ENCODE assay signal across 21 cellular contexts in the genomic region with DNA sequence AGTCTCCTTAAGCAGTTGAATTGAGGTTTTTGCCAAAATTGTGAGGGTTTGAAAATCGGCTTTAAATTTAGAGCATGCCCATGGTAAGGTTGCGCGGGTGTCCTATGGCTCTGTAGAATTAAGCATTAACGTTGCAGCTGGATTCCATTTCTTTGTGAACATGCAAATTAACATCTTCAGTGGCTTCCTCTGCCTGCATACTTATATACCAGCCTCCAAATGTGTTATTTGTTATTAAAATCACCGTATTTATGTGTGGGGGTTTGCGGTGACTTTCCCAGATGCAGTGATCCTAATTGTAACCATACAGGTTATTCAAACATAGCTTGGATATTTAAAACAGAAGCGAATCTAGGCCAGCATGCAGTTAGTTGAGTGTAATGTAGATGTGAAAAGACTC.
A peak's percentile ranks its signal among the peaks of the same experiment; 100 is the strongest.
DNase-seq lines count a peak whose midpoint lies in the region; ATAC-seq, FAIRE-seq and TF ChIP-seq lines count a peak whose summit lies in the region.
"Had no signal": no experiment of that assay in that cellular context is flagged by ENCODE, and none has a peak within 500 bp of the region (broad histone marks: within the 10 kb centered on the region; RNA-seq: fewer than 3 reads in every experiment).

No MANE protein-coding gene starts in this region.

- BruUV-seq in IMR-90 (replicated peaks; lab: Mats Ljungman, UMichigan): no TSS peak
- BruUV-seq in mammary epithelial cell (replicated peaks; lab: Mats Ljungman, UMichigan): no TSS peak

- no peak for TF ChIP-seq RAD21 in IMR-90 (IDR thresholded peaks at IDR 0.05; ENCODE audit: low read length)

- H3K56ac ChIP-seq in IMR-90 (ENCODE audit: extremely low read depth, insufficient read depth, low read length): no peak overlapping the region

- no peak overlapping the region for H2AK5ac ChIP-seq in IMR-90 (ENCODE audit: low read depth, low read length)

- peak overlapping the region; percentile 97 for H3K27ac Mint-ChIP-seq in WTC11
- H3K27ac Mint-ChIP-seq in nephron: peak overlapping the region; percentile 84 to 91 (median 90)

- H2AK9ac ChIP-seq in IMR-90 (replicated peaks; ENCODE audit: low read depth, low read length, poor library complexity): no peak overlapping the region

- H2BK5ac ChIP-seq in IMR-90 (ENCODE audit: low read depth, low read length, poor library complexity, severe bottlenecking): no peak overlapping the region

- H3K79me1 ChIP-seq in IMR-90 (ENCODE audit: low read depth in 1 of 2, low read length in 2 of 2): peaks cover 53 to 86% of the 10 kb centered on the region in 2 experiments

- H3K4me2 ChIP-seq in IMR-90 (ENCODE audit: low read depth, low read length): no peak overlapping the region
- H3K4me2 ChIP-seq in mammary epithelial cell (ENCODE audit: insufficient read depth, low read depth, low read length): no peak overlapping the region

- H3K14ac ChIP-seq in IMR-90 (replicated peaks; ENCODE audit: low read depth, low read length): no peak overlapping the region

- no peak overlapping the region; the same call in 2 of the 3 replicates for H2BK15ac ChIP-seq in IMR-90 (ENCODE audit: low read depth, low read length)

- H3K79me2 ChIP-seq in mammary epithelial cell (ENCODE audit: insufficient read depth, low read length): peaks cover 31% of the 10 kb centered on the region

- no CpG with 5 or more reads among the region's 7 CpGs for WGBS in IMR-90 (ENCODE audit: extremely low coverage in 2 of 2, insufficient read length in 1 of 2), 2 experiments
- WGBS in mammary epithelial cell (ENCODE audit: low coverage, missing lambda C conversion rate): 78% methylated on average over 7 of the region's 7 CpGs

- no peak for TF ChIP-seq POLR2A in IMR-90 (IDR thresholded peaks at IDR 0.05; ENCODE audit: low read depth, low read length)

- H3K4me1 Mint-ChIP-seq in WTC11 (peaks cover 96% of the 10 kb centered on the region), nephron (peaks cover 89% of the 10 kb centered on the region)

- H3K27me3 ChIP-seq in IMR-90 (ENCODE audit: control insufficient read depth, insufficient read depth, low read length) (no peaks in the 10 kb centered on the region), mammary epithelial cell (ENCODE audit: insufficient read depth, low read length) (no peaks in the 10 kb centered on the region)

- H2BK120ac ChIP-seq in IMR-90 (ENCODE audit: low read depth, low read length): no peak overlapping the region

- H3K36me3 ChIP-seq in IMR-90 (ENCODE audit: control insufficient read depth, insufficient read depth, low read length) (no peaks in the 10 kb centered on the region), mammary epithelial cell (ENCODE audit: insufficient read depth, low read length) (no peaks in the 10 kb centered on the region)

- H3K23ac ChIP-seq in IMR-90 (ENCODE audit: low read depth, low read length): peak overlapping the region; percentile 27; the same call in 1 of the 2 replicates

- H3K9me3 ChIP-seq in IMR-90 (ENCODE audit: control insufficient read depth, insufficient read depth, low read length) (no peaks in the 10 kb centered on the region), mammary epithelial cell (replicated peaks; ENCODE audit: insufficient read depth, low read length) (no peaks in the 10 kb centered on the region)
- H3K9me3 ChIP-seq: SK-N-SH had no signal

- H3K4me3 Mint-ChIP-seq in WTC11 (peak overlapping the region; percentile 50), nephron (no peak overlapping the region)
- H3K4me3 Mint-ChIP-seq: CD14-positive monocyte had no signal

- H3K36me3 Mint-ChIP-seq in WTC11: peaks cover 6% of the 10 kb centered on the region; the same call in 1 of the 2 replicates
- H3K36me3 Mint-ChIP-seq in nephron (ENCODE audit: low read depth): peaks cover 6% of the 10 kb centered on the region
- H3K36me3 Mint-ChIP-seq: CD14-positive monocyte had no signal

- no peak overlapping the region for H4K8ac ChIP-seq in IMR-90 (ENCODE audit: low read depth in 2 of 2, low read length in 2 of 2)

- no peak for DNase-seq in GM18507 (ENCODE audit: extremely low spot score, insufficient read length, low read depth)
- DNase-seq in IMR-90: no peak
- DNase-seq in WTC11 (ENCODE audit: low spot score): no peak
- DNase-seq in T-helper 2 cell: no peak
- DNase-seq in mammary epithelial cell: no peak
- no peak for DNase-seq in T-helper 9 cell
- DNase-seq: COR-L47, GM23248, NCI-H1092, NCI-H1694, NCI-H2107, NCI-H345, NCI-H748 treated with DMSO at 0.1 percent for 48 hours, PC-9, SK-N-SH had no signal

- H3K27me3 Mint-ChIP-seq in WTC11 (ENCODE audit: low read depth) (no peaks in the 10 kb centered on the region), nephron (ENCODE audit: low read depth) (no peaks in the 10 kb centered on the region)

- 0 out of 2 replicates have a peak overlapping the region, but pooled peaks have one; percentile 12 for H2BK20ac ChIP-seq in IMR-90 (ENCODE audit: low read depth, low read length)

- TF ChIP-seq CTCF in IMR-90 (conservative IDR thresholded peaks at IDR 0.05; ENCODE audit: low read depth, low read length): no peak
- TF ChIP-seq CTCF in WTC11 (IDR thresholded peaks at IDR 0.05): no peak
- no peak for TF ChIP-seq CTCF in nephron (IDR thresholded peaks at IDR 0.05; ENCODE audit: unreplicated experiment in 3 of 3)
- TF ChIP-seq CTCF in mammary epithelial cell (conservative IDR thresholded peaks at IDR 0.05 in 1 of 2, IDR thresholded peaks at IDR 0.05 in 1 of 2; ENCODE audit: extremely low read depth in 1 of 2, insufficient read depth in 1 of 2, low read depth in 1 of 2, low read length in 2 of 2): no peak

- peak; percentile 45 for FAIRE-seq in GM18507 (lab: Jason Lieb, UNC)
- FAIRE-seq: A204.1, GM19239 had no signal

- H3K4ac ChIP-seq in IMR-90 (ENCODE audit: low read depth, low read length): no peak overlapping the region

- H2AFZ ChIP-seq in IMR-90 (replicated peaks; ENCODE audit: low read length, poor library complexity) (no peak overlapping the region), mammary epithelial cell (ENCODE audit: low read depth, low read length) (no peak overlapping the region)
- H2AFZ ChIP-seq: GM23248, PC-9 had no signal

- no peak overlapping the region for H4K5ac ChIP-seq in IMR-90 (ENCODE audit: low read depth, low read length)

- ATAC-seq in IMR-90 (ENCODE audit: low read depth) (no peak), WTC11 (peak; percentile 21), HG02623 (IDR thresholded peaks at IDR 0.05; ENCODE audit: unreplicated experiment) (no peak)
- ATAC-seq: Right ventricle myocardium inferior had no signal

- no peak overlapping the region for H4K91ac ChIP-seq in IMR-90 (ENCODE audit: insufficient read depth, low read depth, low read length)

- H3K18ac ChIP-seq in IMR-90 (ENCODE audit: low read depth, low read length): no peak overlapping the region

- CTCF ChIA-PET in IMR-90 (lab: Yijun Ruan, JAX) (no interaction called here), WTC11 (lab: Charles Lee) (interaction anchor here (0.6 to 4.3 kb wide), 13 partner anchors 8 to 181 kb away, joined by 3 to 21 read pairs (median 4); partner anchors contain the start of gene TCF7L1), mammary epithelial cell (lab: Charles Lee; ENCODE audit: low non-redundant PET) (no interaction called here)

- H3K9ac ChIP-seq in IMR-90 (ENCODE audit: low read depth, low read length) (no peak overlapping the region), mammary epithelial cell (ENCODE audit: insufficient read depth, low read length) (no peak overlapping the region)
- H3K9ac ChIP-seq: GM23248, SK-N-SH had no signal

- in situ Hi-C loops in IMR-90 (cut with MboI; ENCODE audit: low sequenced_read_pairs) (no loop called here), mammary epithelial cell (cut with MboI; ENCODE audit: low sequenced_read_pairs in 2 of 2) (no loop called here)

- H3K9me3 Mint-ChIP-seq in WTC11 (no peaks in the 10 kb centered on the region), nephron (no peaks in the 10 kb centered on the region)

- peaks cover 15% of the 10 kb centered on the region for H3K9me1 ChIP-seq in IMR-90 (ENCODE audit: insufficient read depth, low read length)

- dilution Hi-C loops in IMR-90 (cut with HindIII; ENCODE audit: low sequenced_read_pairs, unreplicated experiment) (no loop called here), mammary epithelial cell (cut with HindIII; ENCODE audit: low sequenced_read_pairs) (no loop called here)

- POLR2A ChIA-PET in IMR-90 (lab: Charles Lee; ENCODE audit: unreplicated experiment): no interaction called here
- POLR2A ChIA-PET in WTC11 (lab: Charles Lee): interaction anchor here (0.6 to 0.9 kb wide), 2 partner anchors 9 to 58 kb away, joined by 3 read pairs; no protein-coding TSS in a partner anchor

- intact Hi-C loops in IMR-90 (cut with micrococcal nuclease) (no loop called here), mammary epithelial cell (cut with micrococcal nuclease) (no loop called here)

- H3K4me1 ChIP-seq in IMR-90 (ENCODE audit: control insufficient read depth, insufficient read depth, low read length): peaks cover 16% of the 10 kb centered on the region
- peaks cover 30% of the 10 kb centered on the region for H3K4me1 ChIP-seq in mammary epithelial cell (ENCODE audit: insufficient read depth, low read length)

- H4K20me1 ChIP-seq in IMR-90 (ENCODE audit: insufficient read depth, low read length) (peaks cover 31% of the 10 kb centered on the region), mammary epithelial cell (ENCODE audit: insufficient read depth, low read length) (no peaks in the 10 kb centered on the region)

- H3K4me3 ChIP-seq in IMR-90 (ENCODE audit: insufficient read depth, low read depth, low read length) (no peak overlapping the region), mammary epithelial cell (replicated peaks in 1 of 3; ENCODE audit: insufficient read depth in 1 of 3, low read depth in 2 of 3, low read length in 3 of 3) (no peak overlapping the region)
- H3K4me3 ChIP-seq: GM23248, PC-9 had no signal

- H3K27ac ChIP-seq in IMR-90 (ENCODE audit: insufficient read depth, low read length) (no peak overlapping the region), mammary epithelial cell (ENCODE audit: insufficient read depth, low read depth, low read length) (no peak overlapping the region)
- H3K27ac ChIP-seq: GM23248, PC-9 had no signal

TF ChIP-seq in IMR-90, 13 proteins besides CTCF, POLR2A, EP300 and RAD21 (continues in another document):
- TF ChIP-seq MAZ (IDR thresholded peaks at IDR 0.05; ENCODE audit: borderline replicate concordance, low read depth, low read length) (no peak), RFX5 (IDR thresholded peaks at IDR 0.05; ENCODE audit: low read depth, low read length) (no peak), NFE2L2 (IDR thresholded peaks at IDR 0.05; ENCODE audit: low read depth, low read length) (no peak), RCOR1 (IDR thresholded peaks at IDR 0.05; ENCODE audit: insufficient replicate concordance, low read length) (no peak), CEBPB (IDR thresholded peaks at IDR 0.05; ENCODE audit: low read depth, low read length) (no peak)

TF ChIP-seq in WTC11, 78 proteins besides CTCF, POLR2A, EP300 and RAD21:
- TF ChIP-seq TEAD1 (CRISPR knock-in tag; IDR thresholded peaks at IDR 0.05): 0 out of 2 replicates have a peak, but pooled peaks have one; percentile 27
- TF ChIP-seq TCF7 (CRISPR knock-in tag; IDR thresholded peaks at IDR 0.05; ENCODE audit: low read depth): no peak
